In genomic region chr3:146499701-146500100, GRCh38 we compare ENCODE assay signal across 20 cellular contexts. TPM values are rescaled to one million over a fixed set of nuclear protein-coding genes. Genes with fewer than 3 reads are reported as not detected.
DNase-seq lines count a peak whose midpoint lies in the region; ATAC-seq and TF ChIP-seq lines count a peak whose summit lies in the region.
"Had no signal": no experiment of that assay in that cellular context is flagged by ENCODE, and none has a peak within 500 bp of the region (broad histone marks: within the 10 kb centered on the region; RNA-seq: fewer than 3 reads in every experiment).

No MANE protein-coding gene starts in this region.

- intact Hi-C loops in activated naive CD4-positive, alpha-beta T cell treated with anti-CD3 and anti-CD28 coated beads for 36 hours (cut with micrococcal nuclease) = loop anchor here (2.0 kb wide), 1 partner anchor 45 kb away; the partner anchor contains the start of gene PLSCR1
- intact Hi-C loops in colonic mucosa (cut with DNase I) = no loop called here
- intact Hi-C loops in gastrocnemius medialis (cut with DNase I; ENCODE audit: low total_unique reads) = no loop called here

- H3K18ac ChIP-seq in mesendoderm (ENCODE audit: low read length) = peak overlapping the region; percentile 84

- H3K79me1 ChIP-seq in mesendoderm (ENCODE audit: low read length) = no peaks in the 10 kb centered on the region

- H3K4me1 Mint-ChIP-seq in activated naive CD4-positive, alpha-beta T cell treated with anti-CD3 and anti-CD28 coated beads, Interleukin-2, amount 10 ng/mL, durations not matched to agents 7 days and 5 days = peaks cover 24% of the 10 kb centered on the region
- H3K4me1 Mint-ChIP-seq in activated naive CD4-positive, alpha-beta T cell treated with anti-CD3 and anti-CD28 coated beads for 36 hours (ENCODE audit: low read depth) = peaks cover 22% of the 10 kb centered on the region

- H3K36me3 Mint-ChIP-seq in activated naive CD4-positive, alpha-beta T cell treated with anti-CD3 and anti-CD28 coated beads, Interleukin-2, amount 10 ng/mL, durations not matched to agents 7 days and 5 days = peaks cover 9% of the 10 kb centered on the region
- H3K36me3 Mint-ChIP-seq in activated naive CD4-positive, alpha-beta T cell treated with anti-CD3 and anti-CD28 coated beads for 36 hours (ENCODE audit: low read depth) = no peaks in the 10 kb centered on the region
- H3K36me3 Mint-ChIP-seq: CD4-positive, CD25-positive, alpha-beta regulatory T cell; CD8-positive, alpha-beta T cell had no signal

- no peaks in the 10 kb centered on the region for H3K79me2 ChIP-seq in mesendoderm (ENCODE audit: control insufficient read depth, insufficient read depth, low read length)

- no peak overlapping the region for H3K4me3 ChIP-seq in colonic mucosa
- no peak overlapping the region for H3K4me3 ChIP-seq in mesendoderm (ENCODE audit: low read length)
- H3K4me3 ChIP-seq in gastrocnemius medialis = no peak overlapping the region
- H3K4me3 ChIP-seq: BLaER1 had no signal

- H3K9ac ChIP-seq in colonic mucosa (ENCODE audit: low read depth in 2 of 2, low read length in 2 of 2) (no peak overlapping the region), mesendoderm (ENCODE audit: low read length) (no peak overlapping the region)
- H3K9ac ChIP-seq: BLaER1 had no signal

- no peak overlapping the region for H3K23ac ChIP-seq in mesendoderm (ENCODE audit: low read length)

- H3K4me2 ChIP-seq in mesendoderm (ENCODE audit: low read length) = no peak overlapping the region
- H3K4me2 ChIP-seq: BLaER1 had no signal

- no peaks in the 10 kb centered on the region for H3K27me3 Mint-ChIP-seq in activated naive CD4-positive, alpha-beta T cell treated with anti-CD3 and anti-CD28 coated beads, Interleukin-2, amount 10 ng/mL, durations not matched to agents 7 days and 5 days
- H3K27me3 Mint-ChIP-seq in activated naive CD4-positive, alpha-beta T cell treated with anti-CD3 and anti-CD28 coated beads for 36 hours (ENCODE audit: low read depth) = no peaks in the 10 kb centered on the region

- H3K9me3 Mint-ChIP-seq in activated naive CD4-positive, alpha-beta T cell treated with anti-CD3 and anti-CD28 coated beads, Interleukin-2, amount 10 ng/mL, durations not matched to agents 7 days and 5 days = peaks cover 14% of the 10 kb centered on the region
- H3K9me3 Mint-ChIP-seq in activated naive CD4-positive, alpha-beta T cell treated with anti-CD3 and anti-CD28 coated beads for 36 hours = peaks cover 3% of the 10 kb centered on the region

- no peak overlapping the region for H3K56ac ChIP-seq in mesendoderm (ENCODE audit: low read length)

- no CpG with 5 or more reads among the region's 1 CpG for WGBS in mesendoderm (ENCODE audit: extremely low coverage, insufficient coverage, low lambda C conversion rate)

- CTCF ChIA-PET in activated naive CD4-positive, alpha-beta T cell treated with anti-CD3 and anti-CD28 coated beads, Interleukin-2, amount 10 ng/mL, durations not matched to agents 7 days and 5 days (lab: Charles Lee) = no interaction called here
- CTCF ChIA-PET in activated naive CD4-positive, alpha-beta T cell treated with anti-CD3 and anti-CD28 coated beads for 36 hours (lab: Charles Lee) = no interaction called here

- TF ChIP-seq POLR2A in gastrocnemius medialis (IDR thresholded peaks at IDR 0.05) = no peak

- H2AK5ac ChIP-seq in mesendoderm (ENCODE audit: low read length) = no peak overlapping the region

- no peak for ATAC-seq in gastrocnemius medialis
- no peak for ATAC-seq in HG03095 (IDR thresholded peaks at IDR 0.05; ENCODE audit: unreplicated experiment)
- ATAC-seq: CD8-positive, alpha-beta T cell had no signal

- H3K27me3 ChIP-seq in colonic mucosa (no peaks in the 10 kb centered on the region), mesendoderm (ENCODE audit: insufficient read depth, low read length, poor library complexity) (no peaks in the 10 kb centered on the region), gastrocnemius medialis (no peaks in the 10 kb centered on the region)
- H3K27me3 ChIP-seq: BLaER1 had no signal

- H4K5ac ChIP-seq in mesendoderm (ENCODE audit: low read length) = no peak overlapping the region

- no peak overlapping the region for H3K4ac ChIP-seq in mesendoderm (ENCODE audit: low read depth, low read length)

- H3K4me1 ChIP-seq in colonic mucosa (peaks cover 3% of the 10 kb centered on the region), mesendoderm (ENCODE audit: control insufficient read depth, low read depth, low read length) (no peaks in the 10 kb centered on the region), gastrocnemius medialis (peaks cover 0 to under 1% of the 10 kb centered on the region in 2 donors)
- H3K4me1 ChIP-seq: BLaER1 had no signal

- peak overlapping the region; percentile 14 for H3K27ac Mint-ChIP-seq in activated naive CD4-positive, alpha-beta T cell treated with anti-CD3 and anti-CD28 coated beads, Interleukin-2, amount 10 ng/mL, durations not matched to agents 7 days and 5 days
- no peak overlapping the region for H3K27ac Mint-ChIP-seq in activated naive CD4-positive, alpha-beta T cell treated with anti-CD3 and anti-CD28 coated beads for 36 hours
- H3K27ac Mint-ChIP-seq: B cell; CD4-positive, CD25-positive, alpha-beta regulatory T cell; CD8-positive, alpha-beta T cell had no signal

- TF ChIP-seq CTCF in colonic mucosa (IDR thresholded peaks at IDR 0.05) (no peak), gastrocnemius medialis (IDR thresholded peaks at IDR 0.05 in 4 of 5, conservative IDR thresholded peaks at IDR 0.05 in 1 of 5) (no peak)

- no peak overlapping the region for H2BK5ac ChIP-seq in mesendoderm (ENCODE audit: low read length)

- H3K36me3 ChIP-seq in colonic mucosa (no peaks in the 10 kb centered on the region), mesendoderm (ENCODE audit: control insufficient read depth, insufficient read depth, low read length) (no peaks in the 10 kb centered on the region), gastrocnemius medialis (no peaks in the 10 kb centered on the region)

- no peak for DNase-seq in activated naive CD4-positive, alpha-beta T cell treated with anti-CD3 and anti-CD28 coated beads, Interleukin-2, amount 10 ng/mL, durations not matched to agents 7 days and 5 days
- DNase-seq in activated naive CD4-positive, alpha-beta T cell treated with anti-CD3 and anti-CD28 coated beads for 36 hours = no peak
- DNase-seq in colonic mucosa = no peak
- no peak for DNase-seq in mesendoderm
- DNase-seq in gastrocnemius medialis = no peak
- no peak for DNase-seq in NK-92 treated with Interleukin-12 subunit alpha and Interleukin-12 subunit beta, amount 100 ng/mL, for 24 hours (lab: John Stamatoyannopoulos, UW)
- DNase-seq: Caco-2; CD4-positive, CD25-positive, alpha-beta regulatory T cell; CD8-positive, alpha-beta T cell; DMS153; DND-41; GOT3; H7; HCEC 1CT had no signal

- H3K27ac ChIP-seq in colonic mucosa = peak overlapping the region; percentile 33
- H3K27ac ChIP-seq in mesendoderm (ENCODE audit: low read depth, low read length) = no peak overlapping the region
- H3K27ac ChIP-seq in gastrocnemius medialis = no peak overlapping the region
- H3K27ac ChIP-seq: 22Rv1, BLaER1, C4-2B had no signal

- no peak overlapping the region for H3K4me3 Mint-ChIP-seq in activated naive CD4-positive, alpha-beta T cell treated with anti-CD3 and anti-CD28 coated beads, Interleukin-2, amount 10 ng/mL, durations not matched to agents 7 days and 5 days
- no peak overlapping the region for H3K4me3 Mint-ChIP-seq in activated naive CD4-positive, alpha-beta T cell treated with anti-CD3 and anti-CD28 coated beads for 36 hours
- H3K4me3 Mint-ChIP-seq: B cell; CD4-positive, CD25-positive, alpha-beta regulatory T cell; CD8-positive, alpha-beta T cell had no signal

- H2BK15ac ChIP-seq in mesendoderm (replicated peaks; ENCODE audit: low read depth) = peak overlapping the region; percentile 25

- no peaks in the 10 kb centered on the region for H3K9me3 ChIP-seq in colonic mucosa
- H3K9me3 ChIP-seq in gastrocnemius medialis = no peaks in the 10 kb centered on the region
- H3K9me3 ChIP-seq: Caco-2 had no signal

- in situ Hi-C loops in gastrocnemius medialis (cut with MboI; ENCODE audit: low sequenced_read_pairs in 4 of 4) = no loop called here

- no peak overlapping the region for H4K8ac ChIP-seq in mesendoderm (ENCODE audit: low read depth, low read length)

- peak overlapping the region; percentile 28 for H2BK120ac ChIP-seq in mesendoderm (ENCODE audit: low read depth, low read length)

RNA-seq across cellular contexts. Expression of gene PLSCR2, which starts 30.3 kb away (rescaled TPM):
- not detected for total RNA-seq in activated naive CD4-positive, alpha-beta T cell treated with anti-CD3 and anti-CD28 coated beads for 36 hours
- under 1 TPM; 0.90 to 0.94 TPM for total RNA-seq in colonic mucosa
- not detected for polyA plus RNA-seq in mesendoderm (2013, experiment 1 of 2)
- not detected for polyA plus RNA-seq in mesendoderm (2013, experiment 2 of 2)
- total RNA-seq in gastrocnemius medialis = not detected
- total RNA-seq: Caco-2; CD4-positive, CD25-positive, alpha-beta regulatory T cell; CD8-positive, alpha-beta T cell had no signal
- polyA plus RNA-seq: AG04450 had no signal

RNA-seq across cellular contexts. Expression of gene PLSCR1, which starts 44.7 kb away (rescaled TPM):
- 10 to 100 TPM; 60.1 to 64.3 TPM for total RNA-seq in activated naive CD4-positive, alpha-beta T cell treated with anti-CD3 and anti-CD28 coated beads for 36 hours
- 100 to 1,000 TPM in 1 of 2 donors, 10 to 100 TPM in 1; 99.0 to 180 TPM for total RNA-seq in colonic mucosa
- 55.1 TPM for polyA plus RNA-seq in mesendoderm (2013, experiment 1 of 2)
- 57.2 TPM for polyA plus RNA-seq in mesendoderm (2013, experiment 2 of 2)
- 10 to 100 TPM; 12.0 to 28.5 (median 18.2) TPM for total RNA-seq in gastrocnemius medialis
